In the genomic region with DNA sequence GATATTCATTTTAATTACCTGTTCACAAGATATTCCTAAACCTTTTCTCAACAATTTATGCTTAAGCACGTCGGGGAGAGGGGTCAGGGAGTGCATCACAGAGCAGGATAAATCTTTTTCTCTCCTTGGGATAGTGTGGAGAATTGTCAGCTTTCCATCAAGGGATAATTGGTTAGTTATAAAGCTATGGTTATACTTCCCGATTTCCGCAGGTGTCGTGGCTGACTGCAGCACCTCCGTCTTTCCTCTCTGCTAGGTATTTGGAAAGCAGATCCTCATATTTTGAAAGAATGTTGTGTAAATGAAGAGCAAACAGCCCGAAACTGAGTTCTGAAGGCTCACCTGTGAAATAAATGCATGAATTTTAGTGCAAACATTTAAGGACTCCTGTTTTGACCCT, we compare ENCODE assay signal across 8 cellular contexts. TPM values are rescaled to one million over a fixed set of nuclear protein-coding genes. Genes with fewer than 3 reads are reported as not detected.
DNase-seq lines count a peak whose midpoint lies in the region; ATAC-seq and TF ChIP-seq lines count a peak whose summit lies in the region.

No MANE protein-coding gene starts in this region.

- peak overlapping the region; percentile 99 for H3K27ac Mint-ChIP-seq in osteocyte (ENCODE audit: unreplicated experiment)

- H3K27ac ChIP-seq in PC-3 (ENCODE audit: low read length) (peak overlapping the region; percentile 76), epithelial cell of prostate (peak overlapping the region; percentile 85)

- CTCF ChIA-PET in PC-3 (lab: Charles Lee) = no interaction called here

- H4K20me1 ChIP-seq in PC-3 (ENCODE audit: low read length) = no peaks in the 10 kb centered on the region

- DNase-seq in DMS53 (lab: John Stamatoyannopoulos, UW) (peak; percentile 63), PC-3 (no peak), epithelial cell of prostate (ENCODE audit: low read depth, low spot score) (no peak), osteocyte (ENCODE audit: extremely low spot score, unreplicated experiment) (no peak), pons (ENCODE audit: low spot score) (no peak), C1 segment of cervical spinal cord (lab: John Stamatoyannopoulos, UW) (no peak)

- peak; percentile 27 for ATAC-seq in PC-3
- no peak for ATAC-seq in HG03196 (IDR thresholded peaks at IDR 0.05; ENCODE audit: unreplicated experiment)
- ATAC-seq in GM19395 (IDR thresholded peaks at IDR 0.05; ENCODE audit: unreplicated experiment) = no peak

- no peaks in the 10 kb centered on the region for H3F3A ChIP-seq in PC-3 (ENCODE audit: low read length, unreplicated experiment)

- TF ChIP-seq CTCF in PC-3 (conservative IDR thresholded peaks at IDR 0.05; ENCODE audit: low read depth, low read length) (no peak), osteocyte (IDR thresholded peaks at IDR 0.05) (no peak)

- peaks cover 5% of the 10 kb centered on the region for H3K36me3 Mint-ChIP-seq in osteocyte (ENCODE audit: unreplicated experiment)

- peak overlapping the region; percentile 91 for H3K4me2 ChIP-seq in PC-3 (ENCODE audit: low read length)

- H3K36me3 ChIP-seq in PC-3 (ENCODE audit: low read depth, low read length) = no peaks in the 10 kb centered on the region

- no TSS peak for BruUV-seq in PC-3 (replicated peaks; lab: Mats Ljungman, UMichigan)

- no peaks in the 10 kb centered on the region for H3K9me3 ChIP-seq in PC-3 (ENCODE audit: low read length)

- H3K4me3 ChIP-seq in PC-3 (ENCODE audit: low read length) = peak overlapping the region; percentile 84

- no peaks in the 10 kb centered on the region for H3K4me1 ChIP-seq in PC-3 (ENCODE audit: insufficient read depth, low read length)

- H3K9me2 ChIP-seq in PC-3 (replicated peaks; ENCODE audit: low read length) = no peaks in the 10 kb centered on the region

- H3K27me3 ChIP-seq in PC-3 (ENCODE audit: low read length) = no peaks in the 10 kb centered on the region

- peak overlapping the region; percentile 97 for H2AFZ ChIP-seq in PC-3 (ENCODE audit: low read length)

- H3K79me2 ChIP-seq in PC-3 (ENCODE audit: low read length) = no peaks in the 10 kb centered on the region

- intact Hi-C loops in PC-3 (cut with micrococcal nuclease) = loop anchor here (5.0 kb wide), 1 partner anchor 137 kb away; the partner anchor contains the start of gene PLEKHH2

- no peaks in the 10 kb centered on the region for H3K9me3 Mint-ChIP-seq in osteocyte (ENCODE audit: unreplicated experiment)

- POLR2A ChIA-PET in PC-3 (lab: Charles Lee; ENCODE audit: unreplicated experiment) = interaction anchor here (0.6 to 0.9 kb wide), 2 partner anchors 179 to 202 kb away, joined by 3 to 6 read pairs; partner anchors contain the start of gene THADA

- H3K4me3 Mint-ChIP-seq in osteocyte (ENCODE audit: unreplicated experiment) = peak overlapping the region; percentile 97

- peaks cover 12% of the 10 kb centered on the region for H3K4me1 Mint-ChIP-seq in osteocyte (ENCODE audit: unreplicated experiment)

- H3K27me3 Mint-ChIP-seq in osteocyte (ENCODE audit: unreplicated experiment) = no peaks in the 10 kb centered on the region

- peak overlapping the region; percentile 82 for H3K9ac ChIP-seq in PC-3 (ENCODE audit: low read length)

RNA-seq across cellular contexts. Expression of gene DYNC2LI1, which starts 0.8 kb away (rescaled TPM):
- total RNA-seq in PC-3 (2014; rRNA removed) (10.8 and 17.7 TPM in 2 replicates), osteocyte (16.7 and 18.4 TPM in 2 replicates)
